In genomic region chr6:20400476-20401402, GRCh38 we compare ENCODE assay signal across 7 cellular contexts. TPM values are rescaled to one million over a fixed set of nuclear protein-coding genes. Genes with fewer than 3 reads are reported as not detected.
DNase-seq lines count a peak whose midpoint lies in the region; ATAC-seq lines count a peak whose summit lies in the region.

No MANE protein-coding gene starts in this region.

- peak overlapping the region; percentile 85 for H3K4me3 ChIP-seq in adipocyte (ENCODE audit: low read length)

- peaks cover 10% of the 10 kb centered on the region for H3K4me1 ChIP-seq in adipocyte (ENCODE audit: control insufficient read depth, insufficient read depth, low read length)

- DNase-seq in LoVo (ENCODE audit: low spot score) (peak; percentile 52), SHP77 (lab: John Stamatoyannopoulos, UW) (peak; percentile 85 to 91), adipocyte (ENCODE audit: low read depth) (peak; percentile 43), left ventricle myocardium superior (peak; percentile 45), putamen (ENCODE audit: low spot score) (peak; percentile 76)

- no peaks in the 10 kb centered on the region for H3K9me3 ChIP-seq in adipocyte (ENCODE audit: control insufficient read depth, low read length)

- intact Hi-C loops in left ventricle myocardium superior (cut with micrococcal nuclease): loop anchor here (5.0 kb wide), 1 partner anchor 132 kb away; the partner anchor contains the start of gene CDKAL1

- ATAC-seq in GM18511 (IDR thresholded peaks at IDR 0.05; ENCODE audit: unreplicated experiment): peak; percentile 1
- peak; percentile 31 for ATAC-seq in left ventricle myocardium superior
- no peak for ATAC-seq in GM19351 (IDR thresholded peaks at IDR 0.05; ENCODE audit: unreplicated experiment)

- peak overlapping the region; percentile 46 for H3K9ac ChIP-seq in adipocyte (ENCODE audit: low read length)

- no peaks in the 10 kb centered on the region for H3K36me3 ChIP-seq in adipocyte (ENCODE audit: control insufficient read depth, insufficient read depth, low read length, severe bottlenecking)

- peaks cover 4% of the 10 kb centered on the region for H3K27me3 ChIP-seq in adipocyte (replicated peaks; ENCODE audit: control insufficient read depth, insufficient read depth, low read length)

RNA-seq across cellular contexts. Expression of gene E2F3, which starts 0.9 kb away (rescaled TPM):
- 5.6 TPM for total RNA-seq in left ventricle myocardium superior
